Comparison of ENCODE assay signal across 9 cellular contexts in the genomic region with DNA sequence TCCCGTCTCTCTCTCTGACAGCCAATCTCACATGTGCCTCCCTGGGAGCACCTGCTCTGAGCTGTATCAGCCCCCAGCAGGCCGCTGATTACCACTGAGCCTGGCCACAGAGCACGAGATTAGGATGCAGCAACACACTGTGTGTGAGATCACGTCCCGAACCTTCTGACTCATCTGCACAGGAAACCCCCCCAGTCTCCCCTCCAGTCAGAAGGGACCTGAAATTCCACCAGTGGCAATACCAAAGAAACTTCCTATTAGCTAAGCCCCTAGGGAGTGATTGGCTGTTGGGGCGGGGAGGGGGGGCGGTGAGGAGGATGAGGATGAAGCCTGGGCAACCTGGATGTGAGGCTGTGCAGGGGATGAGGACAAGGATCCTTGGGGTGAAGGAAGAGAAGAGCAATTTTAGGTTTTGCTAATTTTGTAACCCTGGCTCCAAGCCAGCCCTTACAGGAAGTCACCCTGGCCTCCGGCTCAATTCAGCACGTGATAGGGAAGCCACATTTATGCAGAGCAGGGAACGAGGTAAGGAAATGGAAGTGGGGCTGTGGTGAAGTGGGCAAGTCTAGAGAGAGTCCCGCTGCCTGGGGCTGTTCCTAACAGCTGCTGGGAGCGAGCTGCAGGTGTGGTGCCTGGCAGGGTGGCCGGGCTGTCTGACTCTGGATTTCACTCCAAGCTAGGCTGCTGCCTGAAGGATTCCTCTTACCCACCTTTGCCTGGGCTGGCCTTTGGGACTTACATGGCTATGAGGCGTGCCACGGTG. TPM values are rescaled to one million over a fixed set of nuclear protein-coding genes. Genes with fewer than 3 reads are reported as not detected.
A peak's percentile ranks its signal among the peaks of the same experiment; 100 is the strongest.
DNase-seq lines count a peak whose midpoint lies in the region; ATAC-seq and TF ChIP-seq lines count a peak whose summit lies in the region.
"Had no signal": no experiment of that assay in that cellular context is flagged by ENCODE, and none has a peak within 500 bp of the region (broad histone marks: within the 10 kb centered on the region; RNA-seq: fewer than 3 reads in every experiment).

No MANE protein-coding gene starts in this region.

- no peaks in the 10 kb centered on the region for H3K9me3 Mint-ChIP-seq in CD4-positive, alpha-beta T cell
- no peaks in the 10 kb centered on the region for H3K9me3 Mint-ChIP-seq in endothelial cell (ENCODE audit: unreplicated experiment)

- POLR2A ChIA-PET in CD4-positive, alpha-beta T cell (lab: Charles Lee), result interaction anchor here (0.6 to 2.3 kb wide), 4 partner anchors 33 to 364 kb away, joined by 3 to 16 read pairs (median 4); a partner anchor contains a TSS

- peak overlapping the region; percentile 89 for H3K27ac Mint-ChIP-seq in CD4-positive, alpha-beta T cell
- H3K27ac Mint-ChIP-seq in endothelial cell (ENCODE audit: unreplicated experiment), result no peak overlapping the region

- intact Hi-C loops in CD4-positive, alpha-beta T cell (cut with DNase I, micrococcal nuclease), result loop anchor here (2.0 to 5.0 kb wide), 3 partner anchors 34 to 88 kb away; a partner anchor contains a TSS

- H3K9me3 ChIP-seq in CD4-positive, alpha-beta T cell (ENCODE audit: control insufficient read depth, low read length), result no peaks in the 10 kb centered on the region

- H3K4me1 Mint-ChIP-seq in CD4-positive, alpha-beta T cell (ENCODE audit: low read depth), result peaks cover 56% of the 10 kb centered on the region
- peaks cover 24% of the 10 kb centered on the region for H3K4me1 Mint-ChIP-seq in endothelial cell (ENCODE audit: unreplicated experiment)

- peak; percentile 90 for ATAC-seq in CD4-positive, alpha-beta T cell (ENCODE audit: poor library complexity)
- ATAC-seq in GM19328 (IDR thresholded peaks at IDR 0.05; ENCODE audit: unreplicated experiment) (peak; percentile 81), HG03457 (IDR thresholded peaks at IDR 0.05; ENCODE audit: unreplicated experiment) (peak; percentile 92)

- no peak for TF ChIP-seq CTCF in CD4-positive, alpha-beta T cell (IDR thresholded peaks at IDR 0.05)
- TF ChIP-seq CTCF in endothelial cell (IDR thresholded peaks at IDR 0.05; ENCODE audit: unreplicated experiment), result no peak

- CTCF ChIA-PET in CD4-positive, alpha-beta T cell (lab: Charles Lee), result interaction anchor here (0.6 to 2.3 kb wide), 2 partner anchors 33 to 35 kb away, joined by 3 to 15 read pairs; no protein-coding TSS in a partner anchor

- H3K27ac ChIP-seq in CD4-positive, alpha-beta T cell (ENCODE audit: low read depth, low read length), result peak overlapping the region; percentile 64

- no peaks in the 10 kb centered on the region for H3K27me3 Mint-ChIP-seq in CD4-positive, alpha-beta T cell
- H3K27me3 Mint-ChIP-seq in endothelial cell (ENCODE audit: unreplicated experiment), result peaks cover 6% of the 10 kb centered on the region

- H3K27me3 ChIP-seq in CD4-positive, alpha-beta T cell (ENCODE audit: control insufficient read depth, insufficient read depth, low read length), result no peaks in the 10 kb centered on the region

- DNase-seq in CD4-positive, alpha-beta T cell, result peak; percentile 45 to 82 (median 69)
- DNase-seq in T follicular helper cell (ENCODE audit: low read depth) (peak; percentile 64), iPS-NIHi7 (ENCODE audit: extremely low spot score) (peak; percentile 50), endothelial cell (ENCODE audit: low spot score) (no peak)
- DNase-seq in activated naive CD8-positive, alpha-beta T cell treated with anti-CD3 and anti-CD28 coated beads, Interleukin-2, amount 50 U/mL, for 16 hours (ENCODE audit: low read depth, low spot score), result peak; percentile 71
- DNase-seq in stimulated activated CD4-positive, alpha-beta T cell treated with anti-CD3 and anti-CD28 coated beads, Interleukin-15, amount 100 ng/mL, for 24 hours, result peak; percentile 92

- H3K4me3 Mint-ChIP-seq in CD4-positive, alpha-beta T cell, result peak overlapping the region; percentile 87
- no peak overlapping the region for H3K4me3 Mint-ChIP-seq in endothelial cell (ENCODE audit: unreplicated experiment)

- H3K36me3 Mint-ChIP-seq in CD4-positive, alpha-beta T cell (ENCODE audit: low read depth), result peaks cover 43% of the 10 kb centered on the region
- no peaks in the 10 kb centered on the region for H3K36me3 Mint-ChIP-seq in endothelial cell (ENCODE audit: low read depth, unreplicated experiment)

RNA-seq across cellular contexts. Expression of a gene that starts 1.9 kb away (rescaled TPM):
- 1 to 10 TPM; 6.9 to 7.3 TPM for total RNA-seq in CD4-positive, alpha-beta T cell
- total RNA-seq in endothelial cell (ENCODE audit: unreplicated experiment), result 17.5 TPM

RNA-seq across cellular contexts. Expression of a gene that starts 34.5 kb away (rescaled TPM):
- 1 to 10 TPM in 1 of 2 experiments, under 1 TPM in 1; 0.53 to 1.1 TPM for total RNA-seq in CD4-positive, alpha-beta T cell
- not detected for total RNA-seq in endothelial cell (ENCODE audit: unreplicated experiment)
- total RNA-seq: T-helper 1 cell treated with Interleukin-12 subunit alpha and Interleukin-12 subunit beta and Interleukin-4 antibody, amounts not matched to agents 30 ng/mL and 1 ng/mL, for 36 hours had no signal

RNA-seq across cellular contexts. Expression of a gene that starts 35.3 kb away (rescaled TPM):
- total RNA-seq in CD4-positive, alpha-beta T cell, result under 1 TPM; 0.17 to 0.19 TPM
- total RNA-seq in endothelial cell (ENCODE audit: unreplicated experiment), result 0.62 TPM

RNA-seq across cellular contexts. Expression of a gene that starts 44.0 kb away (rescaled TPM):
- not detected for total RNA-seq in CD4-positive, alpha-beta T cell
- total RNA-seq in endothelial cell (ENCODE audit: unreplicated experiment), result not detected
- total RNA-seq: T-helper 1 cell treated with Interleukin-12 subunit alpha and Interleukin-12 subunit beta and Interleukin-4 antibody, amounts not matched to agents 30 ng/mL and 1 ng/mL, for 36 hours had no signal
